1 cellular context compared by ENCODE assay signal in the genomic region with DNA sequence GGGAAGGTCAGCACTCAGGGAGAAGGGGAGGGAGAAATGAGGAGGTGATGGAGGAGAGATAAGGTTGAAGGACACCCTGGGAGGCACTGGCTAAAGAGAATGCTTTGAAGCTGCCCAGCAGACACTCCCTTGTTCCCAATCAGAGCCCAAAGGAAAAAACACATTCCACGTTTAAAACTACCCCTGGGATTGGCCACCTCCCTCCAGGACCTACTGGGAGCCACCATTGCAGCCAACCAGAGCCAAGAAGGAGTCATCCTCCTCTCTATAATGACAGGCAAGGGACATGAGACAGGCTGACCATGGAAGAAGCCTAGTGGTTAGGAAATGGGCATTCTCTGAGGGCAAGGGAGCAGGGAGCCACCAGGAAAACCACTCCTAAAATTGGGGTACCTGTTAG.
TF ChIP-seq lines count a peak whose summit lies in the region.

No MANE protein-coding gene starts in this region.

TF ChIP-seq in GM23338, 12 proteins besides CTCF, POLR2A, EP300 and RAD21:
- TF ChIP-seq EZH2phosphoT487 (IDR thresholded peaks at IDR 0.05; ENCODE audit: unreplicated experiment) (no peak), EZH2 (IDR thresholded peaks at IDR 0.05; ENCODE audit: low read depth, unreplicated experiment) (no peak), ZNF114 (CRISPR knock-in tag; IDR thresholded peaks at IDR 0.05) (no peak), STAT1 (IDR thresholded peaks at IDR 0.05; ENCODE audit: unreplicated experiment) (no peak), JUNB (IDR thresholded peaks at IDR 0.05; ENCODE audit: unreplicated experiment) (no peak), ZNF331 (CRISPR knock-in tag; IDR thresholded peaks at IDR 0.05; ENCODE audit: low read depth) (no peak), POLR2AphosphoS5 (IDR thresholded peaks at IDR 0.05; ENCODE audit: low read depth) (no peak), CREB1 (CRISPR knock-in tag; IDR thresholded peaks at IDR 0.05; ENCODE audit: low read depth) (no peak), NANOG (IDR thresholded peaks at IDR 0.05; ENCODE audit: borderline replicate concordance) (no peak)
- TF ChIP-seq, protein P1, sequence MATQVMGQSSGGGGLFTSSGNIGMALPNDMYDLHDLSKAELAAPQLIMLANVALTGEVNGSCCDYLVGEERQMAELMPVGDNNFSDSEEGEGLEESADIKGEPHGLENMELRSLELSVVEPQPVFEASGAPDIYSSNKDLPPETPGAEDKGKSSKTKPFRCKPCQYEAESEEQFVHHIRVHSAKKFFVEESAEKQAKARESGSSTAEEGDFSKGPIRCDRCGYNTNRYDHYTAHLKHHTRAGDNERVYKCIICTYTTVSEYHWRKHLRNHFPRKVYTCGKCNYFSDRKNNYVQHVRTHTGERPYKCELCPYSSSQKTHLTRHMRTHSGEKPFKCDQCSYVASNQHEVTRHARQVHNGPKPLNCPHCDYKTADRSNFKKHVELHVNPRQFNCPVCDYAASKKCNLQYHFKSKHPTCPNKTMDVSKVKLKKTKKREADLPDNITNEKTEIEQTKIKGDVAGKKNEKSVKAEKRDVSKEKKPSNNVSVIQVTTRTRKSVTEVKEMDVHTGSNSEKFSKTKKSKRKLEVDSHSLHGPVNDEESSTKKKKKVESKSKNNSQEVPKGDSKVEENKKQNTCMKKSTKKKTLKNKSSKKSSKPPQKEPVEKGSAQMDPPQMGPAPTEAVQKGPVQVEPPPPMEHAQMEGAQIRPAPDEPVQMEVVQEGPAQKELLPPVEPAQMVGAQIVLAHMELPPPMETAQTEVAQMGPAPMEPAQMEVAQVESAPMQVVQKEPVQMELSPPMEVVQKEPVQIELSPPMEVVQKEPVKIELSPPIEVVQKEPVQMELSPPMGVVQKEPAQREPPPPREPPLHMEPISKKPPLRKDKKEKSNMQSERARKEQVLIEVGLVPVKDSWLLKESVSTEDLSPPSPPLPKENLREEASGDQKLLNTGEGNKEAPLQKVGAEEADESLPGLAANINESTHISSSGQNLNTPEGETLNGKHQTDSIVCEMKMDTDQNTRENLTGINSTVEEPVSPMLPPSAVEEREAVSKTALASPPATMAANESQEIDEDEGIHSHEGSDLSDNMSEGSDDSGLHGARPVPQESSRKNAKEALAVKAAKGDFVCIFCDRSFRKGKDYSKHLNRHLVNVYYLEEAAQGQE (IDR thresholded peaks at IDR 0.05; ENCODE audit: unreplicated experiment), result no peak
- TF ChIP-seq, protein P2, sequence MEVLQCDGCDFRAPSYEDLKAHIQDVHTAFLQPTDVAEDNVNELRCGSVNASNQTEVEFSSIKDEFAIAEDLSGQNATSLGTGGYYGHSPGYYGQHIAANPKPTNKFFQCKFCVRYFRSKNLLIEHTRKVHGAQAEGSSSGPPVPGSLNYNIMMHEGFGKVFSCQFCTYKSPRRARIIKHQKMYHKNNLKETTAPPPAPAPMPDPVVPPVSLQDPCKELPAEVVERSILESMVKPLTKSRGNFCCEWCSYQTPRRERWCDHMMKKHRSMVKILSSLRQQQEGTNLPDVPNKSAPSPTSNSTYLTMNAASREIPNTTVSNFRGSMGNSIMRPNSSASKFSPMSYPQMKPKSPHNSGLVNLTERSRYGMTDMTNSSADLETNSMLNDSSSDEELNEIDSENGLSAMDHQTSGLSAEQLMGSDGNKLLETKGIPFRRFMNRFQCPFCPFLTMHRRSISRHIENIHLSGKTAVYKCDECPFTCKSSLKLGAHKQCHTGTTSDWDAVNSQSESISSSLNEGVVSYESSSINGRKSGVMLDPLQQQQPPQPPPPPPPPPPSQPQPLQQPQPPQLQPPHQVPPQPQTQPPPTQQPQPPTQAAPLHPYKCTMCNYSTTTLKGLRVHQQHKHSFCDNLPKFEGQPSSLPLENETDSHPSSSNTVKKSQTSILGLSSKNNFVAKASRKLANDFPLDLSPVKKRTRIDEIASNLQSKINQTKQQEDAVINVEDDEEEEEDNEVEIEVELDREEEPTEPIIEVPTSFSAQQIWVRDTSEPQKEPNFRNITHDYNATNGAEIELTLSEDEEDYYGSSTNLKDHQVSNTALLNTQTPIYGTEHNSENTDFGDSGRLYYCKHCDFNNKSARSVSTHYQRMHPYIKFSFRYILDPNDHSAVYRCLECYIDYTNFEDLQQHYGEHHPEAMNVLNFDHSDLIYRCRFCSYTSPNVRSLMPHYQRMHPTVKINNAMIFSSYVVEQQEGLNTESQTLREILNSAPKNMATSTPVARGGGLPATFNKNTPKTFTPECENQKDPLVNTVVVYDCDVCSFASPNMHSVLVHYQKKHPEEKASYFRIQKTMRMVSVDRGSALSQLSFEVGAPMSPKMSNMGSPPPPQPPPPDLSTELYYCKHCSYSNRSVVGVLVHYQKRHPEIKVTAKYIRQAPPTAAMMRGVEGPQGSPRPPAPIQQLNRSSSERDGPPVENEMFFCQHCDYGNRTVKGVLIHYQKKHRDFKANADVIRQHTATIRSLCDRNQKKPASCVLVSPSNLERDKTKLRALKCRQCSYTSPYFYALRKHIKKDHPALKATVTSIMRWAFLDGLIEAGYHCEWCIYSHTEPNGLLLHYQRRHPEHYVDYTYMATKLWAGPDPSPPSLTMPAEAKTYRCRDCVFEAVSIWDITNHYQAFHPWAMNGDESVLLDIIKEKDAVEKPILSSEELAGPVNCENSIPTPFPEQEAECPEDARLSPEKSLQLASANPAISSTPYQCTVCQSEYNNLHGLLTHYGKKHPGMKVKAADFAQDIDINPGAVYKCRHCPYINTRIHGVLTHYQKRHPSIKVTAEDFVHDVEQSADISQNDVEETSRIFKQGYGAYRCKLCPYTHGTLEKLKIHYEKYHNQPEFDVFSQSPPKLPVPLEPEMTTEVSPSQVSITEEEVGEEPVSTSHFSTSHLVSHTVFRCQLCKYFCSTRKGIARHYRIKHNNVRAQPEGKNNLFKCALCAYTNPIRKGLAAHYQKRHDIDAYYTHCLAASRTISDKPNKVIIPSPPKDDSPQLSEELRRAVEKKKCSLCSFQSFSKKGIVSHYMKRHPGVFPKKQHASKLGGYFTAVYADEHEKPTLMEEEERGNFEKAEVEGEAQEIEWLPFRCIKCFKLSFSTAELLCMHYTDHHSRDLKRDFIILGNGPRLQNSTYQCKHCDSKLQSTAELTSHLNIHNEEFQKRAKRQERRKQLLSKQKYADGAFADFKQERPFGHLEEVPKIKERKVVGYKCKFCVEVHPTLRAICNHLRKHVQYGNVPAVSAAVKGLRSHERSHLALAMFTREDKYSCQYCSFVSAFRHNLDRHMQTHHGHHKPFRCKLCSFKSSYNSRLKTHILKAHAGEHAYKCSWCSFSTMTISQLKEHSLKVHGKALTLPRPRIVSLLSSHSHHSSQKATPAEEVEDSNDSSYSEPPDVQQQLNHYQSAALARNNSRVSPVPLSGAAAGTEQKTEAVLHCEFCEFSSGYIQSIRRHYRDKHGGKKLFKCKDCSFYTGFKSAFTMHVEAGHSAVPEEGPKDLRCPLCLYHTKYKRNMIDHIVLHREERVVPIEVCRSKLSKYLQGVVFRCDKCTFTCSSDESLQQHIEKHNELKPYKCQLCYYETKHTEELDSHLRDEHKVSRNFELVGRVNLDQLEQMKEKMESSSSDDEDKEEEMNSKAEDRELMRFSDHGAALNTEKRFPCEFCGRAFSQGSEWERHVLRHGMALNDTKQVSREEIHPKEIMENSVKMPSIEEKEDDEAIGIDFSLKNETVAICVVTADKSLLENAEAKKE (CRISPR knock-in tag; IDR thresholded peaks at IDR 0.05), result no peak
- TF ChIP-seq, protein P3, sequence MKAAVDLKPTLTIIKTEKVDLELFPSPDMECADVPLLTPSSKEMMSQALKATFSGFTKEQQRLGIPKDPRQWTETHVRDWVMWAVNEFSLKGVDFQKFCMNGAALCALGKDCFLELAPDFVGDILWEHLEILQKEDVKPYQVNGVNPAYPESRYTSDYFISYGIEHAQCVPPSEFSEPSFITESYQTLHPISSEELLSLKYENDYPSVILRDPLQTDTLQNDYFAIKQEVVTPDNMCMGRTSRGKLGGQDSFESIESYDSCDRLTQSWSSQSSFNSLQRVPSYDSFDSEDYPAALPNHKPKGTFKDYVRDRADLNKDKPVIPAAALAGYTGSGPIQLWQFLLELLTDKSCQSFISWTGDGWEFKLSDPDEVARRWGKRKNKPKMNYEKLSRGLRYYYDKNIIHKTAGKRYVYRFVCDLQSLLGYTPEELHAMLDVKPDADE (IDR thresholded peaks at IDR 0.05), result no peak
